ENCODE assay signal across 16 cellular contexts in the genomic region with DNA sequence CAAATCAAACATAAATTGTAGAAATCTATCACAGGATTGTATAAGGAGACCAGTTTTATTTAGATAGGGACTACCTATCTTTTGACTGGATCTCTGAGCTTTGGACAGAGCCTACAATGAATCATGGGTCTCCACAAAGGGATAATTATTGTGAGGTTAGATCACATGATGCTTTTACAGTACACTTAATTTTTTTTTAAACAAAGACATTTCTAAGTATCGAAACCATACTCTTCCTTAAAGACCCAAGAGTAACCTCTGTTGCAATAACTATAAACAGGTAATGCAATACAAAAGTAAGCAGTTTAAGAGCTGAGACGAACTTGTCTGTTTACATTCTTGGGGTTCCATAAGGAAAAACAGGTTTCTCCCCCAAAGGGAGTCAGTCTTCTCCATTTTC.
"Had no signal": no experiment of that assay in that cellular context is flagged by ENCODE, and none has a peak within 500 bp of the region (broad histone marks: within the 10 kb centered on the region; RNA-seq: fewer than 3 reads in every experiment).

No MANE protein-coding gene starts in this region.

- DNase-seq: effector memory CD8-positive, alpha-beta T cell; erythroblast; gastrocnemius medialis; heart right ventricle; hypothalamus; kidney glomerular epithelial cell; mucosa of descending colon; naive thymus-derived CD8-positive, alpha-beta T cell; posterior cingulate gyrus; small intestine; stimulated activated CD4-positive, alpha-beta T cell treated with anti-CD3 and anti-CD28 coated beads, Interleukin-12 subunit alpha, Interleukin-12 subunit beta, amount 100 ng/mL, for 4 hours; stimulated activated CD4-positive, alpha-beta T cell treated with anti-CD3 and anti-CD28 coated beads, Interleukin-2, amount 100 ng/mL, for 48 hours; stimulated activated naive CD4-positive, alpha-beta T cell treated with Interleukin-2 at 50 U/mL for 16 hours; trophoblast cell had no signal

- H3K4me3 ChIP-seq: gastrocnemius medialis, heart right ventricle, mucosa of descending colon had no signal

- H3K27me3 ChIP-seq: gastrocnemius medialis, heart right ventricle had no signal

- H3K4me1 ChIP-seq: gastrocnemius medialis, heart right ventricle had no signal

- H3K27ac ChIP-seq: gastrocnemius medialis, heart right ventricle had no signal

- H3K9me3 ChIP-seq: gastrocnemius medialis, mucosa of descending colon had no signal

- FAIRE-seq: islet of Langerhans had no signal

- H3K36me3 ChIP-seq: gastrocnemius medialis, heart right ventricle had no signal

- ATAC-seq: effector memory CD8-positive, alpha-beta T cell; gastrocnemius medialis; heart right ventricle; left lobe of liver; mucosa of descending colon; naive thymus-derived CD8-positive, alpha-beta T cell had no signal
